ENCODE assay signal across 20 cellular contexts in genomic region chr2:222025891-222026271, GRCh38.
DNase-seq lines count a peak whose midpoint lies in the region; ATAC-seq and TF ChIP-seq lines count a peak whose summit lies in the region.
"Had no signal": no experiment of that assay in that cellular context is flagged by ENCODE, and none has a peak within 500 bp of the region (broad histone marks: within the 10 kb centered on the region; RNA-seq: fewer than 3 reads in every experiment).

No MANE protein-coding gene starts in this region.

- H3K27ac ChIP-seq in HUES64 (ENCODE audit: low read depth, low read length) (peak overlapping the region; percentile 70; the same call in 1 of the 2 replicates), iPS DF 6.9 (ENCODE audit: low read length) (no peak overlapping the region), mammary epithelial cell (ENCODE audit: insufficient read depth, low read depth, low read length) (no peak overlapping the region)
- H3K27ac ChIP-seq: prostate gland, tibial nerve had no signal

- in situ Hi-C loops in mammary epithelial cell (cut with MboI; ENCODE audit: low sequenced_read_pairs in 2 of 2): no loop called here

- H3K36me3 ChIP-seq in HUES64 (ENCODE audit: insufficient read depth, low read length) (no peaks in the 10 kb centered on the region), iPS DF 6.9 (ENCODE audit: control insufficient read depth, insufficient read depth, low read length) (no peaks in the 10 kb centered on the region), mammary epithelial cell (ENCODE audit: insufficient read depth, low read length) (no peaks in the 10 kb centered on the region)
- H3K36me3 ChIP-seq: prostate gland, tibial nerve had no signal

- no peak for TF ChIP-seq CTCF in mammary epithelial cell (conservative IDR thresholded peaks at IDR 0.05 in 1 of 2, IDR thresholded peaks at IDR 0.05 in 1 of 2; ENCODE audit: extremely low read depth in 1 of 2, insufficient read depth in 1 of 2, low read depth in 1 of 2, low read length in 2 of 2)

- H3K27me3 ChIP-seq in HUES64 (ENCODE audit: insufficient read depth, low read length) (peaks cover 20% of the 10 kb centered on the region), iPS DF 6.9 (ENCODE audit: control insufficient read depth, insufficient read depth, low read length) (peaks cover 1% of the 10 kb centered on the region; the same call in 1 of the 2 replicates), mammary epithelial cell (ENCODE audit: insufficient read depth, low read length) (no peaks in the 10 kb centered on the region)
- H3K27me3 ChIP-seq: tibial nerve had no signal

- no peak overlapping the region for H2AFZ ChIP-seq in mammary epithelial cell (ENCODE audit: low read depth, low read length)

- peak; percentile 73 for DNase-seq in ELF-1 (ENCODE audit: low read depth, low spot score)
- peak; percentile 26 for DNase-seq in NCI-H774 (lab: John Stamatoyannopoulos, UW)
- DNase-seq in iPS DF 6.9 (ENCODE audit: low read depth, low spot score): peak; percentile 52
- no peak for DNase-seq in posterior vena cava (ENCODE audit: low spot score)
- no peak for DNase-seq in mammary epithelial cell
- DNase-seq in GDM1 (lab: John Stamatoyannopoulos, UW): no peak
- DNase-seq: activated CD4-positive, CD25-positive, alpha-beta regulatory T cell treated with anti-CD3 and anti-CD28 coated beads, Interleukin-2, amount 50 U/mL, for 72 hours; activated naive CD4-positive, alpha-beta T cell treated with anti-CD3 and anti-CD28 coated beads, Interleukin-2, amount 10 ng/mL, durations not matched to agents 7 days and 5 days; activated T-cell treated with anti-CD3 and anti-CD28 coated beads, Interleukin-2, amount 50 U/mL, for 4 hours; anterior cingulate cortex; caudate nucleus; DMS79 treated with DMSO at 0.1 percent for 48 hours; Kasumi-1; left colon; stimulated activated naive CD8-positive, alpha-beta T cell treated with anti-CD3 and anti-CD28 coated beads, Interleukin-15, Interleukin-2, amounts not matched to agents 100 U/mL and 50 U/mL, for 24 hours had no signal

- H3K4me3 ChIP-seq in HUES64 (ENCODE audit: low read length): peak overlapping the region; percentile 26; the same call in 1 of the 2 replicates
- H3K4me3 ChIP-seq in iPS DF 6.9 (ENCODE audit: low read length): no peak overlapping the region
- H3K4me3 ChIP-seq in mammary epithelial cell (replicated peaks in 1 of 3; ENCODE audit: insufficient read depth in 1 of 3, low read depth in 2 of 3, low read length in 3 of 3): no peak overlapping the region
- H3K4me3 ChIP-seq: prostate gland, tibial nerve had no signal

- no TSS peak for BruUV-seq in mammary epithelial cell (replicated peaks; lab: Mats Ljungman, UMichigan)

- intact Hi-C loops in posterior vena cava (cut with DNase I) (loop anchor here in 1 of 2 donors (5.0 kb wide), 1 partner anchor 176 kb away; no protein-coding TSS in a partner anchor), mammary epithelial cell (cut with micrococcal nuclease) (loop anchor here (1.0 to 5.0 kb wide), 3 partner anchors 291 to 587 kb away; no protein-coding TSS in a partner anchor)

- no peaks in the 10 kb centered on the region for H3K79me2 ChIP-seq in mammary epithelial cell (ENCODE audit: insufficient read depth, low read length)

- 2% methylated on average over 3 of the region's 3 CpGs for WGBS in HUES64
- WGBS in iPS DF 6.9 (ENCODE audit: insufficient coverage, insufficient read length): no CpG with 5 or more reads among the region's 3 CpGs
- 82% methylated on average over 3 of the region's 3 CpGs for WGBS in mammary epithelial cell (ENCODE audit: low coverage, missing lambda C conversion rate)

- H3K9ac ChIP-seq in HUES64 (ENCODE audit: low read depth, low read length): no peak overlapping the region
- H3K9ac ChIP-seq in mammary epithelial cell (ENCODE audit: insufficient read depth, low read length): no peak overlapping the region

- H3K9me3 ChIP-seq in HUES64 (ENCODE audit: insufficient read depth, low read depth, low read length) (peaks cover 5% of the 10 kb centered on the region; the same call in 1 of the 2 replicates), iPS DF 6.9 (ENCODE audit: control insufficient read depth, insufficient read depth, low read length) (no peaks in the 10 kb centered on the region), mammary epithelial cell (replicated peaks; ENCODE audit: insufficient read depth, low read length) (no peaks in the 10 kb centered on the region)
- H3K9me3 ChIP-seq: prostate gland, tibial nerve had no signal

- no peak for ATAC-seq in HG02885 (IDR thresholded peaks at IDR 0.05; ENCODE audit: poor library complexity, unreplicated experiment)
- ATAC-seq: activated T-cell treated with anti-CD3 and anti-CD28 coated beads, Interleukin-2, amount 50 U/mL, for 4 hours; left colon; natural killer cell treated with Interleukin-12 subunit alpha and Interleukin-12 subunit beta and Interleukin-15 and Interleukin-18, amount 100 ng/mL, for 72 hours; stimulated activated naive CD8-positive, alpha-beta T cell treated with anti-CD3 and anti-CD28 coated beads, Interleukin-15, Interleukin-2, amounts not matched to agents 100 U/mL and 50 U/mL, for 24 hours had no signal

- peaks cover 13% of the 10 kb centered on the region for H3K4me1 ChIP-seq in HUES64 (ENCODE audit: insufficient read depth, low read length)
- no peaks in the 10 kb centered on the region for H3K4me1 ChIP-seq in iPS DF 6.9 (ENCODE audit: control insufficient read depth, insufficient read depth, low read length)
- no peaks in the 10 kb centered on the region for H3K4me1 ChIP-seq in mammary epithelial cell (ENCODE audit: insufficient read depth, low read length)
- H3K4me1 ChIP-seq: prostate gland had no signal

- no peaks in the 10 kb centered on the region for H4K20me1 ChIP-seq in mammary epithelial cell (ENCODE audit: insufficient read depth, low read length)

- CTCF ChIA-PET in mammary epithelial cell (lab: Charles Lee; ENCODE audit: low non-redundant PET): no interaction called here

- dilution Hi-C loops in mammary epithelial cell (cut with HindIII; ENCODE audit: low sequenced_read_pairs): no loop called here

- H3K4me2 ChIP-seq in mammary epithelial cell (ENCODE audit: insufficient read depth, low read depth, low read length): no peak overlapping the region

Comparison
In these comparisons a context has a peak if more than half of its experiments do, and no peak if none do; other contexts are left out.
1. DNase-seq: peak in ELF-1 (single experiment), NCI-H774 (single experiment) and iPS DF 6.9 (single experiment); none in posterior vena cava (single experiment), mammary epithelial cell (single experiment) and GDM1 (single experiment).